21 cellular contexts compared by ENCODE assay signal in the genomic region with DNA sequence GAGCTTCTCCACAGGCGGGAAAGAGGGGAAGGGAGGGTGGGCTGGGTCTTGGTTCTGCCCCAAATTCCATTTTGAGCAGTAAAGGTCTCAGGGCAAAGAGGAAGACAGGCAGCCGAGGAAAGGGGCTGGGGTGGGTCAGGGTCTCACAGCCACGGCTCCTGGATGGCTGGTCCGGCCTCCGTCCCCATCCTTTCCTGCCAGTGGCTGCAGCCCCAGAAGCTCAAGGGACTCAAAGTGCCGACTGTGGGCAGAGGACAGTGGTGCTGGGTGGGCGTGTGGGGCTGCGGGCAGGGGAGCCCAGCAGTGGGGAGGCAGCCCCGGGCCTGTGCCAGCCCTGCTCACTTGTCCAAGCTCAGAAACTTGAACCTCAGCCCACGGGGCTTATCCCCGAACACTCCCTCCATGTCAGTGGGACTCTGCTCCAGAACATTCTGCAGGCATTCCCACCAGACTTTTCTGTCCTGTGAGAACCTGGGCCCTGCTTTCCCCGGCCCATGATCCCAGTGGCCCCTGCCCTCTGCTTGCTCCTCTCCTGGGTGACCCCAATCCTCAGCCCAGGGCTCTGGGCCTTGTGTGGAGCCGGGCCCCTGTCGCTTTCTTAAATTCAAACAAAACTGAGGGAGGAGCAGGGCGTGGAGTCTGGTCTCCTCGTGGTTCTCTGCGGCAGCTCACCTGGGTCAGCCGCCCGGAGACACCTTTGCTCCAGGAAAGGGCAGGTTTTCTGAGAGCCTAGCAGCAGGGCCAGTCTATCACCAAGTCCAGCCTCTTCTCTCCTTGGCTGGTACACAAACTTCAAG.
DNase-seq lines count a peak whose midpoint lies in the region; ATAC-seq and TF ChIP-seq lines count a peak whose summit lies in the region.
"Had no signal": no experiment of that assay in that cellular context is flagged by ENCODE, and none has a peak within 500 bp of the region (broad histone marks: within the 10 kb centered on the region; RNA-seq: fewer than 3 reads in every experiment).

No MANE protein-coding gene starts in this region.

- no peaks in the 10 kb centered on the region for H3K27me3 ChIP-seq in left ventricle myocardium inferior (ENCODE audit: low read depth)
- H3K27me3 ChIP-seq in upper lobe of right lung = no peaks in the 10 kb centered on the region
- H3K27me3 ChIP-seq: breast epithelium, pancreas had no signal

- DNase-seq in left ventricle myocardium inferior (peak; percentile 12), Right ventricle myocardium inferior (ENCODE audit: missing footprints) (no peak), mesenteric fat pad (ENCODE audit: low spot score) (peak; percentile 85), upper lobe of right lung (peak; percentile 60), NCI-H524 treated with DMSO at 0.1 percent for 48 hours (lab: John Stamatoyannopoulos, UW) (no peak), NCI-H146 treated with DMSO at 0.1 percent for 48 hours (lab: John Stamatoyannopoulos, UW; ENCODE audit: unreplicated experiment) (no peak), NCI-H1092 treated with DMSO at 0.1 percent for 48 hours (lab: John Stamatoyannopoulos, UW) (no peak)
- DNase-seq: activated CD4-positive, alpha-beta T cell treated with anti-CD3 and anti-CD28 coated beads for 48 hours; activated gamma-delta T cell; amniotic stem cell; cortex of kidney; kidney glomerular epithelial cell; mesendoderm; naive B cell; NCI-H1417 treated with DMSO at 0.1 percent for 48 hours; NCI-H2171 treated with DMSO at 0.1 percent for 48 hours; NCI-H526 treated with DMSO at 0.1 percent for 48 hours; T-cell had no signal

- intact Hi-C loops in left ventricle myocardium inferior (cut with micrococcal nuclease) (no loop called here), Right ventricle myocardium inferior (cut with DNase I) (loop anchor here (5.0 kb wide), 1 partner anchor 116 kb away; a partner anchor contains a TSS), upper lobe of right lung (cut with DNase I) (no loop called here)

- TF ChIP-seq CTCF in left ventricle myocardium inferior (IDR thresholded peaks at IDR 0.05; ENCODE audit: borderline replicate concordance) = no peak
- TF ChIP-seq CTCF in VCaP (conservative IDR thresholded peaks at IDR 0.05) = no peak
- TF ChIP-seq CTCF in upper lobe of right lung (IDR thresholded peaks at IDR 0.05) = no peak

- H3K27ac ChIP-seq in left ventricle myocardium inferior (replicated peaks) (no peak overlapping the region), VCaP (peak overlapping the region; percentile 72), upper lobe of right lung (no peak overlapping the region)
- H3K27ac ChIP-seq: breast epithelium, pancreas had no signal

- ATAC-seq in Right ventricle myocardium inferior (no peak), upper lobe of right lung (no peak)
- ATAC-seq: pancreas, T-cell had no signal

- H3K9me3 ChIP-seq in left ventricle myocardium inferior (replicated peaks) = no peaks in the 10 kb centered on the region
- H3K9me3 ChIP-seq in upper lobe of right lung = no peaks in the 10 kb centered on the region
- H3K9me3 ChIP-seq: breast epithelium, pancreas had no signal

- H3K36me3 ChIP-seq in left ventricle myocardium inferior = peaks cover 6% of the 10 kb centered on the region
- no peaks in the 10 kb centered on the region for H3K36me3 ChIP-seq in upper lobe of right lung
- H3K36me3 ChIP-seq: breast epithelium, pancreas had no signal

- H3K4me3 ChIP-seq in left ventricle myocardium inferior (no peak overlapping the region), upper lobe of right lung (no peak overlapping the region)
- H3K4me3 ChIP-seq: breast epithelium, pancreas had no signal

- H3K4me1 ChIP-seq in left ventricle myocardium inferior (peaks cover 14% of the 10 kb centered on the region), upper lobe of right lung (peaks cover 11% of the 10 kb centered on the region)
- H3K4me1 ChIP-seq: breast epithelium, pancreas had no signal

Comparison
In these comparisons a context has a peak if more than half of its experiments do, and no peak if none do; other contexts are left out.
1. DNase-seq: peak in left ventricle myocardium inferior (single experiment), mesenteric fat pad (single experiment) and upper lobe of right lung (single experiment); none in Right ventricle myocardium inferior (single experiment), NCI-H524 treated with DMSO at 0.1 percent for 48 hours (single experiment), NCI-H146 treated with DMSO at 0.1 percent for 48 hours (single experiment) and NCI-H1092 treated with DMSO at 0.1 percent for 48 hours (single experiment).